In genomic region chr13:42893346-42893745, GRCh38 we compare ENCODE assay signal across 17 cellular contexts.
A peak's percentile ranks its signal among the peaks of the same experiment; 100 is the strongest.
DNase-seq lines count a peak whose midpoint lies in the region; ATAC-seq, FAIRE-seq and TF ChIP-seq lines count a peak whose summit lies in the region.
"Had no signal": no experiment of that assay in that cellular context is flagged by ENCODE, and none has a peak within 500 bp of the region (broad histone marks: within the 10 kb centered on the region; RNA-seq: fewer than 3 reads in every experiment).

No MANE protein-coding gene starts in this region.

- no peaks in the 10 kb centered on the region for H3K79me2 ChIP-seq in astrocyte (ENCODE audit: insufficient read depth, low read length)

- H3K4me3 ChIP-seq in A549 (no peak overlapping the region), astrocyte (ENCODE audit: insufficient read depth, low read depth, low read length) (no peak overlapping the region), colonic mucosa (no peak overlapping the region), kidney (ENCODE audit: low read length in 2 of 2) (no peak overlapping the region)
- H3K4me3 ChIP-seq: lung had no signal

- TF ChIP-seq RAD21 in A549 (conservative IDR thresholded peaks at IDR 0.05 in 1 of 2, IDR thresholded peaks at IDR 0.05 in 1 of 2), result no peak

- H3K27ac Mint-ChIP-seq in astrocyte (ENCODE audit: unreplicated experiment) (no peak overlapping the region), T-cell (no peak overlapping the region)
- H3K27ac Mint-ChIP-seq: activated CD4-positive, alpha-beta memory T cell treated with anti-CD3 and anti-CD28 coated beads, Interleukin-2, amount 10 ng/mL, durations not matched to agents 7 days and 5 days; activated naive CD4-positive, alpha-beta T cell treated with anti-CD3 and anti-CD28 coated beads, Interleukin-2, amount 10 ng/mL, durations not matched to agents 7 days and 5 days had no signal

- no peak for TF ChIP-seq EP300 in A549 (IDR thresholded peaks at IDR 0.05)

- no peaks in the 10 kb centered on the region for H4K20me1 ChIP-seq in astrocyte (ENCODE audit: insufficient read depth, low read length)

- H3K36me3 Mint-ChIP-seq in astrocyte (ENCODE audit: low read depth, unreplicated experiment) (peaks cover 13% of the 10 kb centered on the region), T-cell (peaks cover 42% of the 10 kb centered on the region)

- no peaks in the 10 kb centered on the region for H3K4me1 Mint-ChIP-seq in astrocyte (ENCODE audit: low read depth, unreplicated experiment)
- H3K4me1 Mint-ChIP-seq in T-cell, result peaks cover 0 to 6% (median 0%) of the 10 kb centered on the region in 3 donors
- H3K4me1 Mint-ChIP-seq: activated CD4-positive, alpha-beta memory T cell treated with anti-CD3 and anti-CD28 coated beads, Interleukin-2, amount 10 ng/mL, durations not matched to agents 7 days and 5 days; activated naive CD4-positive, alpha-beta T cell treated with anti-CD3 and anti-CD28 coated beads, Interleukin-2, amount 10 ng/mL, durations not matched to agents 7 days and 5 days had no signal

- FAIRE-seq in A549 (lab: Jason Lieb, UNC), result no peak
- FAIRE-seq in astrocyte (lab: Jason Lieb, UNC), result no peak
- no peak for FAIRE-seq in kidney (lab: Jason Lieb, UNC)

- no peak for DNase-seq in A549 (ENCODE audit: low read depth in 1 of 2, low spot score in 1 of 2)
- DNase-seq in HT1080 (ENCODE audit: low read depth), result peak; percentile 57
- DNase-seq in astrocyte (ENCODE audit: low read depth), result peak; percentile 11
- peak; percentile 93 for DNase-seq in iris pigment epithelial cell (ENCODE audit: low read depth)
- no peak for DNase-seq in T-cell
- DNase-seq in colonic mucosa, result no peak
- no peak for DNase-seq in NCI-H774 (lab: John Stamatoyannopoulos, UW)
- no peak for DNase-seq in kidney
- DNase-seq: activated CD4-positive, alpha-beta memory T cell treated with anti-CD3 and anti-CD28 coated beads, Interleukin-2, amount 10 ng/mL, durations not matched to agents 7 days and 5 days; activated naive CD4-positive, alpha-beta T cell treated with anti-CD3 and anti-CD28 coated beads, Interleukin-2, amount 10 ng/mL, durations not matched to agents 7 days and 5 days; DND-41; stimulated activated CD4-positive, alpha-beta T cell treated with anti-CD3 and anti-CD28 coated beads, Interleukin-15, amount 100 ng/mL, for 24 hours; stimulated activated CD8-positive, alpha-beta memory T cell treated with anti-CD3 and anti-CD28 coated beads, Interleukin-4, amount 100 ng/mL, for 48 hours; T1000 had no signal

- H3K36me3 ChIP-seq in astrocyte (ENCODE audit: insufficient read depth, low read length), result no peaks in the 10 kb centered on the region
- H3K36me3 ChIP-seq in colonic mucosa, result no peaks in the 10 kb centered on the region
- H3K36me3 ChIP-seq in kidney (ENCODE audit: control insufficient read depth in 1 of 2, insufficient read depth in 2 of 2, low read length in 2 of 2), result peaks cover 0 to 4% of the 10 kb centered on the region in 2 donors

- WGBS in A549 (ENCODE audit: missing lambda C conversion rate), result 53% methylated on average over 1 of the region's 1 CpG

- peak overlapping the region; percentile 56 for H3K4me2 ChIP-seq in A549
- no peak overlapping the region for H3K4me2 ChIP-seq in astrocyte (ENCODE audit: low read length)

- H3K9ac ChIP-seq in astrocyte (ENCODE audit: low read length) (no peak overlapping the region), colonic mucosa (ENCODE audit: low read depth in 2 of 2, low read length in 2 of 2) (no peak overlapping the region), kidney (ENCODE audit: low read length in 2 of 2) (no peak overlapping the region)

- TF ChIP-seq POLR2A in A549 (IDR thresholded peaks at IDR 0.05; ENCODE audit: low read length), result no peak

- TF ChIP-seq CTCF in A549 (IDR thresholded peaks at IDR 0.05) (no peak), astrocyte (IDR thresholded peaks at IDR 0.05; ENCODE audit: insufficient read depth, low read depth, low read length) (no peak), colonic mucosa (IDR thresholded peaks at IDR 0.05) (no peak), kidney (IDR thresholded peaks at IDR 0.05; ENCODE audit: borderline replicate concordance, extremely low read depth, insufficient read depth) (no peak)

- H3K9me3 Mint-ChIP-seq in astrocyte (ENCODE audit: unreplicated experiment) (no peaks in the 10 kb centered on the region), T-cell (no peaks in the 10 kb centered on the region)
- H3K9me3 Mint-ChIP-seq: activated CD4-positive, alpha-beta memory T cell treated with anti-CD3 and anti-CD28 coated beads, Interleukin-2, amount 10 ng/mL, durations not matched to agents 7 days and 5 days; activated naive CD4-positive, alpha-beta T cell treated with anti-CD3 and anti-CD28 coated beads, Interleukin-2, amount 10 ng/mL, durations not matched to agents 7 days and 5 days had no signal

- peak overlapping the region; percentile 47 to 61; a peak in 4 of 6 replicates for H3K27ac ChIP-seq in A549
- H3K27ac ChIP-seq in astrocyte (ENCODE audit: low read depth, low read length), result no peak overlapping the region
- H3K27ac ChIP-seq in colonic mucosa, result no peak overlapping the region
- no peak overlapping the region for H3K27ac ChIP-seq in kidney (ENCODE audit: low read depth in 2 of 2, low read length in 2 of 2)

- intact Hi-C loops in colonic mucosa (cut with DNase I), result no loop called here
- intact Hi-C loops in kidney (cut with DNase I), result no loop called here

- CTCF ChIA-PET in A549 (lab: Yijun Ruan, JAX) (no interaction called here), T-cell (lab: Charles Lee) (no interaction called here)

- H3K4me1 ChIP-seq in A549, result peaks cover 30% of the 10 kb centered on the region
- H3K4me1 ChIP-seq in astrocyte (ENCODE audit: insufficient read depth, low read length), result no peaks in the 10 kb centered on the region
- H3K4me1 ChIP-seq in colonic mucosa, result peaks cover 11% of the 10 kb centered on the region
- H3K4me1 ChIP-seq in kidney (ENCODE audit: control insufficient read depth in 1 of 2, insufficient read depth in 1 of 2, low read depth in 1 of 2, low read length in 2 of 2), result peaks cover 3 to 5% of the 10 kb centered on the region in 2 donors

- no peak overlapping the region for H2AFZ ChIP-seq in astrocyte (ENCODE audit: low read depth, low read length)

- H3K9me3 ChIP-seq in A549, result no peaks in the 10 kb centered on the region
- H3K9me3 ChIP-seq in astrocyte (ENCODE audit: insufficient read depth, low read depth, low read length), result no peaks in the 10 kb centered on the region
- no peaks in the 10 kb centered on the region for H3K9me3 ChIP-seq in colonic mucosa
- no peaks in the 10 kb centered on the region for H3K9me3 ChIP-seq in kidney (ENCODE audit: control insufficient read depth in 1 of 2, low read length in 2 of 2)

- no peak overlapping the region for H3K4me3 Mint-ChIP-seq in astrocyte (ENCODE audit: unreplicated experiment)
- no peak overlapping the region for H3K4me3 Mint-ChIP-seq in T-cell
- H3K4me3 Mint-ChIP-seq: activated CD4-positive, alpha-beta memory T cell treated with anti-CD3 and anti-CD28 coated beads, Interleukin-2, amount 10 ng/mL, durations not matched to agents 7 days and 5 days; activated naive CD4-positive, alpha-beta T cell treated with anti-CD3 and anti-CD28 coated beads, Interleukin-2, amount 10 ng/mL, durations not matched to agents 7 days and 5 days had no signal

- POLR2A ChIA-PET in A549 (lab: Yijun Ruan, JAX) (no interaction called here), T-cell (lab: Charles Lee) (no interaction called here)

- H3K27me3 ChIP-seq in astrocyte (ENCODE audit: insufficient read depth, low read length) (no peaks in the 10 kb centered on the region), colonic mucosa (no peaks in the 10 kb centered on the region)

- ATAC-seq in A549 (0 out of 6 replicates have a peak, but pooled peaks of 1 of the 2 experiments have one; percentile 50), T-cell (replicated peaks in 1 of 4) (no peak)
- ATAC-seq: HCT116, Panc1 had no signal

- no peaks in the 10 kb centered on the region for H3K27me3 Mint-ChIP-seq in astrocyte (ENCODE audit: low read depth, unreplicated experiment)
- H3K27me3 Mint-ChIP-seq in T-cell, result no peaks in the 10 kb centered on the region
- H3K27me3 Mint-ChIP-seq: activated CD4-positive, alpha-beta memory T cell treated with anti-CD3 and anti-CD28 coated beads, Interleukin-2, amount 10 ng/mL, durations not matched to agents 7 days and 5 days; activated naive CD4-positive, alpha-beta T cell treated with anti-CD3 and anti-CD28 coated beads, Interleukin-2, amount 10 ng/mL, durations not matched to agents 7 days and 5 days had no signal

TF ChIP-seq in A549, 52 proteins besides CTCF, POLR2A, EP300 and RAD21:
- TF ChIP-seq RARB (CRISPR knock-in tag; IDR thresholded peaks at IDR 0.05), result no peak
- 0 out of 2 replicates have a peak, but pooled peaks have one; percentile 11 for TF ChIP-seq HES2 (IDR thresholded peaks at IDR 0.05)

Comparison
In these comparisons a context has a peak if more than half of its experiments do, and no peak if none do; other contexts are left out.
1. DNase-seq: peak in HT1080 (single experiment), astrocyte (single experiment) and iris pigment epithelial cell (single experiment); none in A549 (0 of 2), T-cell (0 of 34), colonic mucosa (single experiment), NCI-H774 (single experiment) and kidney (single experiment).
2. H3K27ac ChIP-seq: peak in A549 (2 of 2); none in astrocyte (single experiment), colonic mucosa (single experiment) and kidney (0 of 2).